10 cellular contexts compared by ENCODE assay signal in genomic region chr1:207748737-207749528, GRCh38. TPM values are rescaled to one million over a fixed set of nuclear protein-coding genes. Genes with fewer than 3 reads are reported as not detected.
A peak's percentile ranks its signal among the peaks of the same experiment; 100 is the strongest.
DNase-seq lines count a peak whose midpoint lies in the region; ATAC-seq and TF ChIP-seq lines count a peak whose summit lies in the region.
"Had no signal": no experiment of that assay in that cellular context is flagged by ENCODE, and none has a peak within 500 bp of the region (broad histone marks: within the 10 kb centered on the region; RNA-seq: fewer than 3 reads in every experiment).

No MANE protein-coding gene starts in this region.

- ATAC-seq in stimulated activated naive CD8-positive, alpha-beta T cell treated with anti-CD3 and anti-CD28 coated beads, Interleukin-15, amount 100 ng/mL, for 72 hours = no peak
- ATAC-seq in stimulated activated naive CD8-positive, alpha-beta T cell treated with anti-CD3 and anti-CD28 coated beads, Interleukin-15, Interleukin-2, amounts not matched to agents 100 U/mL and 50 U/mL, for 24 hours = no peak
- ATAC-seq in activated CD8-positive, alpha-beta T cell treated with anti-CD3 and anti-CD28 coated beads for 36 hours = no peak
- ATAC-seq: left cardiac atrium, right cardiac atrium had no signal

- intact Hi-C loops in activated CD8-positive, alpha-beta T cell treated with anti-CD3 and anti-CD28 coated beads for 36 hours (cut with micrococcal nuclease) = no loop called here

- peaks cover 5% of the 10 kb centered on the region for H3K36me3 Mint-ChIP-seq in activated CD8-positive, alpha-beta T cell treated with anti-CD3 and anti-CD28 coated beads for 36 hours (ENCODE audit: low read depth)

- H3K9me3 Mint-ChIP-seq in stimulated activated naive CD8-positive, alpha-beta T cell treated with anti-CD3 and anti-CD28 coated beads, Interleukin-15, amount 100 ng/mL, for 72 hours = peaks cover 0 to 4% of the 10 kb centered on the region in 2 donors
- peaks cover 3% of the 10 kb centered on the region for H3K9me3 Mint-ChIP-seq in activated CD8-positive, alpha-beta T cell treated with anti-CD3 and anti-CD28 coated beads for 36 hours

- CTCF ChIA-PET in activated CD8-positive, alpha-beta T cell treated with anti-CD3 and anti-CD28 coated beads for 36 hours (lab: Charles Lee) = no interaction called here

- no peak for TF ChIP-seq CTCF in activated CD8-positive, alpha-beta T cell treated with anti-CD3 and anti-CD28 coated beads for 36 hours (IDR thresholded peaks at IDR 0.05)

- peak overlapping the region in 1 of 2 donors; percentile 86 for H3K27ac Mint-ChIP-seq in stimulated activated naive CD8-positive, alpha-beta T cell treated with anti-CD3 and anti-CD28 coated beads, Interleukin-15, amount 100 ng/mL, for 72 hours
- H3K27ac Mint-ChIP-seq in activated CD8-positive, alpha-beta T cell treated with anti-CD3 and anti-CD28 coated beads for 36 hours = peak overlapping the region; percentile 0

- in situ Hi-C loops in G401 (cut with HindIII; ENCODE audit: low sequenced_read_pairs) = no loop called here

- no peaks in the 10 kb centered on the region for H3K27me3 Mint-ChIP-seq in stimulated activated naive CD8-positive, alpha-beta T cell treated with anti-CD3 and anti-CD28 coated beads, Interleukin-15, amount 100 ng/mL, for 72 hours
- no peaks in the 10 kb centered on the region for H3K27me3 Mint-ChIP-seq in activated CD8-positive, alpha-beta T cell treated with anti-CD3 and anti-CD28 coated beads for 36 hours

- peaks cover 35% of the 10 kb centered on the region for H3K4me1 Mint-ChIP-seq in stimulated activated naive CD8-positive, alpha-beta T cell treated with anti-CD3 and anti-CD28 coated beads, Interleukin-15, amount 100 ng/mL, for 72 hours
- H3K4me1 Mint-ChIP-seq in activated CD8-positive, alpha-beta T cell treated with anti-CD3 and anti-CD28 coated beads for 36 hours (ENCODE audit: low read depth) = peaks cover 37% of the 10 kb centered on the region

- POLR2A ChIA-PET in activated CD8-positive, alpha-beta T cell treated with anti-CD3 and anti-CD28 coated beads for 36 hours (lab: Charles Lee) = no interaction called here

- DNase-seq in stimulated activated naive CD8-positive, alpha-beta T cell treated with anti-CD3 and anti-CD28 coated beads, Interleukin-15, amount 100 ng/mL, for 72 hours = no peak
- no peak for DNase-seq in stimulated activated naive CD8-positive, alpha-beta T cell treated with anti-CD3 and anti-CD28 coated beads, Interleukin-15, Interleukin-2, amounts not matched to agents 100 U/mL and 50 U/mL, for 24 hours
- DNase-seq in NCI-H226 = peak; percentile 52
- no peak for DNase-seq in activated CD8-positive, alpha-beta T cell treated with anti-CD3 and anti-CD28 coated beads for 36 hours
- DNase-seq in SW 1271 (lab: John Stamatoyannopoulos, UW) = no peak
- DNase-seq in G401 (ENCODE audit: low spot score) = no peak
- no peak for DNase-seq in NCI-H446 treated with DMSO at 0.1 percent for 48 hours (lab: John Stamatoyannopoulos, UW)
- DNase-seq in occipital lobe (lab: John Stamatoyannopoulos, UW) = no peak
- DNase-seq: left cardiac atrium, right cardiac atrium had no signal

- H3K4me3 Mint-ChIP-seq in stimulated activated naive CD8-positive, alpha-beta T cell treated with anti-CD3 and anti-CD28 coated beads, Interleukin-15, amount 100 ng/mL, for 72 hours = peak overlapping the region; percentile 39 to 54
- H3K4me3 Mint-ChIP-seq in activated CD8-positive, alpha-beta T cell treated with anti-CD3 and anti-CD28 coated beads for 36 hours = no peak overlapping the region

RNA-seq across cellular contexts. Expression of gene CD46, which starts 2.9 kb away (rescaled TPM):
- total RNA-seq in activated CD8-positive, alpha-beta T cell treated with anti-CD3 and anti-CD28 coated beads for 36 hours = 10 to 100 TPM; 77.7 to 84.3 TPM
- 48.7 and 54.9 TPM in 2 replicates for total RNA-seq in G401 (2014; rRNA removed; shearing (Covaris generic))
- 146 TPM for total RNA-seq in occipital lobe
